Comparison of ENCODE assay signal across 26 cellular contexts in genomic region chr19:34193876-34194275, GRCh38. TPM values are rescaled to one million over a fixed set of nuclear protein-coding genes. Genes with fewer than 3 reads are reported as not detected.
DNase-seq lines count a peak whose midpoint lies in the region; ATAC-seq, FAIRE-seq and TF ChIP-seq lines count a peak whose summit lies in the region.
"Had no signal": no experiment of that assay in that cellular context is flagged by ENCODE, and none has a peak within 500 bp of the region (broad histone marks: within the 10 kb centered on the region; RNA-seq: fewer than 3 reads in every experiment).

No MANE protein-coding gene starts in this region.

- SMC1A ChIA-PET in GM12878 (lab: Charles Lee; ENCODE audit: uncharacterized antibody, unreplicated experiment), result interaction anchor here (0.6 to 1.9 kb wide), 6 partner anchors 8 to 26 kb away, joined by 3 to 6 read pairs (median 4); no protein-coding TSS in a partner anchor

- H3K27me3 ChIP-seq in GM12878 (replicated peaks in 1 of 2; ENCODE audit: control insufficient read depth in 2 of 2, insufficient read depth in 2 of 2, low read length in 1 of 2) (no peaks in the 10 kb centered on the region), neural progenitor cell (no peaks in the 10 kb centered on the region), WERI-Rb-1 (ENCODE audit: insufficient read depth, low read depth, severe bottlenecking) (no peaks in the 10 kb centered on the region)
- H3K27me3 ChIP-seq in CD4-positive, alpha-beta memory T cell (ENCODE audit: insufficient read depth, low read length), result no peaks in the 10 kb centered on the region
- H3K27me3 ChIP-seq: gastrocnemius medialis, hepatocyte, vagina had no signal

- 20% methylated on average over 4 of the region's 4 CpGs for WGBS in GM12878 (ENCODE audit: insufficient coverage, insufficient replicate concordance, low lambda C conversion rate, missing lambda C conversion rate)

- no peaks in the 10 kb centered on the region for H3K9me3 Mint-ChIP-seq in activated CD8-positive, alpha-beta T cell treated with anti-CD3 and anti-CD28 coated beads for 36 hours
- no peaks in the 10 kb centered on the region for H3K9me3 Mint-ChIP-seq in activated CD8-positive, alpha-beta T cell treated with anti-CD3 and anti-CD28 coated beads, Interleukin-2, amount 10 ng/mL, durations not matched to agents 7 days and 5 days (ENCODE audit: insufficient read depth)
- no peaks in the 10 kb centered on the region for H3K9me3 Mint-ChIP-seq in IgD-negative memory B cell
- no peaks in the 10 kb centered on the region for H3K9me3 Mint-ChIP-seq in neural progenitor cell
- H3K9me3 Mint-ChIP-seq in CD4-positive, alpha-beta memory T cell, result no peaks in the 10 kb centered on the region
- H3K9me3 Mint-ChIP-seq: stimulated activated naive CD8-positive, alpha-beta T cell treated with anti-CD3 and anti-CD28 coated beads, Interleukin-15, Interleukin-2, amounts not matched to agents 100 ng/mL and 50 ng/mL, for 24 hours; T-helper 1 cell treated with Interleukin-12 subunit alpha and Interleukin-12 subunit beta and Interleukin-4 antibody, amounts not matched to agents 30 μg/mL and 1 μg/mL, for 36 hours had no signal

- no peak for TF ChIP-seq POLR2A in GM12878 (IDR thresholded peaks at IDR 0.05; ENCODE audit: low read depth, low read length)

- CTCF ChIA-PET in activated CD8-positive, alpha-beta T cell treated with anti-CD3 and anti-CD28 coated beads for 36 hours (lab: Charles Lee), result interaction anchor here (0.8 to 1.5 kb wide), 4 partner anchors 8 to 152 kb away, joined by 3 read pairs; no protein-coding TSS in a partner anchor
- CTCF ChIA-PET in activated CD8-positive, alpha-beta T cell treated with anti-CD3 and anti-CD28 coated beads, Interleukin-2, amount 10 ng/mL, durations not matched to agents 7 days and 5 days (lab: Charles Lee), result interaction anchor here (2.5 kb wide), 1 partner anchor 27 kb away, joined by 7 read pairs; no protein-coding TSS in a partner anchor
- CTCF ChIA-PET in GM12878 (lab: Yijun Ruan, JAX), result interaction anchor here (0.9 to 1.6 kb wide), 3 partner anchors 24 to 28 kb away, joined by 3 to 4 read pairs (median 3); no protein-coding TSS in a partner anchor
- CTCF ChIA-PET in CD4-positive, alpha-beta memory T cell (lab: Charles Lee; ENCODE audit: partially characterized antibody), result interaction anchor here (1.0 to 2.1 kb wide), 4 partner anchors 8 to 153 kb away, joined by 4 to 7 read pairs (median 4); no protein-coding TSS in a partner anchor

- H3K36me3 Mint-ChIP-seq in activated CD8-positive, alpha-beta T cell treated with anti-CD3 and anti-CD28 coated beads for 36 hours (ENCODE audit: low read depth), result peaks cover 14% of the 10 kb centered on the region
- peaks cover 27% of the 10 kb centered on the region for H3K36me3 Mint-ChIP-seq in activated CD8-positive, alpha-beta T cell treated with anti-CD3 and anti-CD28 coated beads, Interleukin-2, amount 10 ng/mL, durations not matched to agents 7 days and 5 days (ENCODE audit: low read depth)
- H3K36me3 Mint-ChIP-seq in IgD-negative memory B cell (peaks cover 2% of the 10 kb centered on the region), neural progenitor cell (peaks cover 24% of the 10 kb centered on the region)
- H3K36me3 Mint-ChIP-seq in CD4-positive, alpha-beta memory T cell, result peaks cover 12 to 34% of the 10 kb centered on the region in 2 donors

- DNase-seq in activated CD8-positive, alpha-beta T cell treated with anti-CD3 and anti-CD28 coated beads for 36 hours, result no peak
- no peak for DNase-seq in activated CD8-positive, alpha-beta T cell treated with anti-CD3 and anti-CD28 coated beads, Interleukin-2, amount 10 ng/mL, durations not matched to agents 7 days and 5 days
- no peak for DNase-seq in GM12878 (ENCODE audit: low read depth, low spot score)
- no peak for DNase-seq in neural progenitor cell (ENCODE audit: low spot score)
- DNase-seq in WERI-Rb-1, result no peak
- DNase-seq in CD4-positive, alpha-beta memory T cell, result no peak
- no peak for DNase-seq in NCI-H2081 (lab: John Stamatoyannopoulos, UW)
- DNase-seq: activated CD4-positive, alpha-beta T cell treated with anti-CD3 and anti-CD28 coated beads for 48 hours; activated CD8-positive, alpha-beta memory T cell treated with anti-CD3 and anti-CD28 coated beads, Interleukin-2, amount 10 ng/mL, durations not matched to agents 7 days and 5 days; central memory CD4-positive, alpha-beta T cell; DMS153; gastrocnemius medialis; left cardiac atrium; NCI-H1092; NCI-H187; NCI-H2171 treated with DMSO at 0.1 percent for 48 hours; RPMI8226 had no signal

- no peak for FAIRE-seq in GM12878 (lab: Jason Lieb, UNC)
- FAIRE-seq: G401.6, H1 had no signal

- POLR2A ChIA-PET in activated CD8-positive, alpha-beta T cell treated with anti-CD3 and anti-CD28 coated beads for 36 hours (lab: Charles Lee), result interaction anchor here (1.0 to 1.3 kb wide), 2 partner anchors 17 to 33 kb away, joined by 3 to 4 read pairs; no protein-coding TSS in a partner anchor
- POLR2A ChIA-PET in activated CD8-positive, alpha-beta T cell treated with anti-CD3 and anti-CD28 coated beads, Interleukin-2, amount 10 ng/mL, durations not matched to agents 7 days and 5 days (lab: Charles Lee), result no interaction called here
- POLR2A ChIA-PET in GM12878 (lab: Charles Lee), result interaction anchor here (0.6 to 1.1 kb wide), 2 partner anchors 22 to 24 kb away, joined by 3 to 4 read pairs; no protein-coding TSS in a partner anchor
- POLR2A ChIA-PET in CD4-positive, alpha-beta memory T cell (lab: Charles Lee; ENCODE audit: partially characterized antibody), result interaction anchor here (2.9 kb wide), 1 partner anchor 20 kb away, joined by 8 read pairs; the partner anchor contains the start of gene LSM14A

- H4K20me1 ChIP-seq in GM12878 (ENCODE audit: control insufficient read depth, insufficient read depth) (no peaks in the 10 kb centered on the region), neural progenitor cell (ENCODE audit: low read depth) (peaks cover 63% of the 10 kb centered on the region)

- no peak for ATAC-seq in activated CD8-positive, alpha-beta T cell treated with anti-CD3 and anti-CD28 coated beads for 36 hours
- no peak for ATAC-seq in activated CD8-positive, alpha-beta T cell treated with anti-CD3 and anti-CD28 coated beads, Interleukin-2, amount 10 ng/mL, durations not matched to agents 7 days and 5 days
- no peak for ATAC-seq in GM12878
- ATAC-seq: activated CD8-positive, alpha-beta memory T cell treated with anti-CD3 and anti-CD28 coated beads, Interleukin-2, amount 10 ng/mL, durations not matched to agents 7 days and 5 days; gastrocnemius medialis; left cardiac atrium had no signal

- peaks cover 7% of the 10 kb centered on the region for H3K4me1 ChIP-seq in GM12878 (ENCODE audit: control insufficient read depth, insufficient read depth, low read length)
- H3K4me1 ChIP-seq in neural progenitor cell, result peaks cover 24% of the 10 kb centered on the region
- H3K4me1 ChIP-seq in CD4-positive, alpha-beta memory T cell (ENCODE audit: insufficient read depth, low read length), result peaks cover 29% of the 10 kb centered on the region

- H3K27me3 Mint-ChIP-seq in activated CD8-positive, alpha-beta T cell treated with anti-CD3 and anti-CD28 coated beads for 36 hours, result no peaks in the 10 kb centered on the region
- H3K27me3 Mint-ChIP-seq in activated CD8-positive, alpha-beta T cell treated with anti-CD3 and anti-CD28 coated beads, Interleukin-2, amount 10 ng/mL, durations not matched to agents 7 days and 5 days (ENCODE audit: low read depth), result no peaks in the 10 kb centered on the region
- H3K27me3 Mint-ChIP-seq in IgD-negative memory B cell, result no peaks in the 10 kb centered on the region
- no peaks in the 10 kb centered on the region for H3K27me3 Mint-ChIP-seq in neural progenitor cell (ENCODE audit: insufficient read depth, low read depth)
- H3K27me3 Mint-ChIP-seq in CD4-positive, alpha-beta memory T cell, result no peaks in the 10 kb centered on the region
- H3K27me3 Mint-ChIP-seq: activated CD8-positive, alpha-beta memory T cell treated with anti-CD3 and anti-CD28 coated beads, Interleukin-2, amount 10 ng/mL, durations not matched to agents 7 days and 5 days; stimulated activated naive CD8-positive, alpha-beta T cell treated with anti-CD3 and anti-CD28 coated beads, Interleukin-15, Interleukin-2, amounts not matched to agents 100 ng/mL and 50 ng/mL, for 24 hours had no signal

- TF ChIP-seq RAD21 in GM12878 (IDR thresholded peaks at IDR 0.05; ENCODE audit: insufficient read depth, low read depth, low read length), result no peak

- peaks cover 23% of the 10 kb centered on the region for H3F3A ChIP-seq in neural progenitor cell (ENCODE audit: low read depth)

- H3K27ac ChIP-seq in GM12878 (ENCODE audit: control insufficient read depth, insufficient read depth) (peak overlapping the region; percentile 37), neural progenitor cell (peak overlapping the region; percentile 46), WERI-Rb-1 (no peak overlapping the region)
- no peak overlapping the region for H3K27ac ChIP-seq in CD4-positive, alpha-beta memory T cell (ENCODE audit: low read depth, low read length)
- H3K27ac ChIP-seq: 22Rv1, gastrocnemius medialis, hepatocyte, SK-N-MC, vagina had no signal

- BruUV-seq in GM12878 (replicated peaks; lab: Mats Ljungman, UMichigan), result no TSS peak

- H3K9me3 ChIP-seq in GM12878 (replicated peaks; ENCODE audit: control insufficient read depth, insufficient read depth, low read length) (no peaks in the 10 kb centered on the region), neural progenitor cell (ENCODE audit: low read depth) (no peaks in the 10 kb centered on the region), WERI-Rb-1 (ENCODE audit: severe bottlenecking) (no peaks in the 10 kb centered on the region)
- no peaks in the 10 kb centered on the region for H3K9me3 ChIP-seq in CD4-positive, alpha-beta memory T cell (ENCODE audit: control insufficient read depth in 1 of 2, low read length in 2 of 2)
- H3K9me3 ChIP-seq: gastrocnemius medialis, vagina had no signal

- in situ Hi-C loops in GM12878 (cut with MboI), result no loop called here

- H3K79me2 ChIP-seq in GM12878 (ENCODE audit: control insufficient read depth, insufficient read depth, low read length), result peaks cover 48% of the 10 kb centered on the region
- peaks cover 97% of the 10 kb centered on the region for H3K79me2 ChIP-seq in neural progenitor cell (ENCODE audit: low read depth)

- peaks cover 0 to 28% of the 10 kb centered on the region in 2 experiments for H3K36me3 ChIP-seq in GM12878 (ENCODE audit: control insufficient read depth in 2 of 2, insufficient read depth in 2 of 2, low read length in 1 of 2)
- peaks cover 35% of the 10 kb centered on the region for H3K36me3 ChIP-seq in neural progenitor cell
- peaks cover 57% of the 10 kb centered on the region for H3K36me3 ChIP-seq in WERI-Rb-1
- H3K36me3 ChIP-seq in CD4-positive, alpha-beta memory T cell (ENCODE audit: insufficient read depth, low read length), result peaks cover 28% of the 10 kb centered on the region

- no peak overlapping the region for H3K4me3 Mint-ChIP-seq in activated CD8-positive, alpha-beta T cell treated with anti-CD3 and anti-CD28 coated beads for 36 hours
- H3K4me3 Mint-ChIP-seq in activated CD8-positive, alpha-beta T cell treated with anti-CD3 and anti-CD28 coated beads, Interleukin-2, amount 10 ng/mL, durations not matched to agents 7 days and 5 days, result no peak overlapping the region
- H3K4me3 Mint-ChIP-seq in IgD-negative memory B cell, result peak overlapping the region in 2 of 4 donors; percentile 67 to 76
- H3K4me3 Mint-ChIP-seq in neural progenitor cell, result no peak overlapping the region
- H3K4me3 Mint-ChIP-seq in CD4-positive, alpha-beta memory T cell, result no peak overlapping the region
- H3K4me3 Mint-ChIP-seq: activated CD8-positive, alpha-beta memory T cell treated with anti-CD3 and anti-CD28 coated beads, Interleukin-2, amount 10 ng/mL, durations not matched to agents 7 days and 5 days; stimulated activated naive CD8-positive, alpha-beta T cell treated with anti-CD3 and anti-CD28 coated beads, Interleukin-15, Interleukin-2, amounts not matched to agents 100 ng/mL and 50 ng/mL, for 24 hours; T-helper 1 cell treated with Interleukin-12 subunit alpha and Interleukin-12 subunit beta and Interleukin-4 antibody, amounts not matched to agents 30 μg/mL and 1 μg/mL, for 36 hours had no signal

- no peak for TF ChIP-seq EP300 in GM12878 (IDR thresholded peaks at IDR 0.05; ENCODE audit: borderline replicate concordance in 1 of 2, control insufficient read depth in 1 of 2, low read depth in 2 of 2, low read length in 2 of 2)

- H2AFZ ChIP-seq in GM12878 (ENCODE audit: control insufficient read depth, low read depth, low read length), result no peak overlapping the region
- no peak overlapping the region for H2AFZ ChIP-seq in neural progenitor cell (replicated peaks)
- H2AFZ ChIP-seq: hepatocyte had no signal

- RAD21 ChIA-PET in GM12878 (lab: Charles Lee; ENCODE audit: unreplicated experiment), result interaction anchor here (0.5 to 0.6 kb wide), 2 partner anchors 11 to 114 kb away, joined by 3 read pairs; no protein-coding TSS in a partner anchor

- TF ChIP-seq CTCF in activated CD8-positive, alpha-beta T cell treated with anti-CD3 and anti-CD28 coated beads for 36 hours (IDR thresholded peaks at IDR 0.05), result no peak
- TF ChIP-seq CTCF in GM12878 (IDR thresholded peaks at IDR 0.05 in 2 of 3, conservative IDR thresholded peaks at IDR 0.05 in 1 of 3; ENCODE audit: control insufficient read depth in 2 of 3, extremely low read depth in 1 of 3, insufficient read depth in 1 of 3, low read depth in 3 of 3, low read length in 3 of 3), result no peak
- TF ChIP-seq CTCF in neural progenitor cell (IDR thresholded peaks at IDR 0.05), result no peak
- TF ChIP-seq CTCF in WERI-Rb-1 (IDR thresholded peaks at IDR 0.05; ENCODE audit: low read depth, low read length), result no peak

- H3K9ac ChIP-seq in GM12878 (ENCODE audit: control insufficient read depth, insufficient read depth, low read length), result no peak overlapping the region
- no peak overlapping the region for H3K9ac ChIP-seq in neural progenitor cell

- H3K27ac Mint-ChIP-seq in activated CD8-positive, alpha-beta T cell treated with anti-CD3 and anti-CD28 coated beads for 36 hours, result peak overlapping the region; percentile 36
- H3K27ac Mint-ChIP-seq in activated CD8-positive, alpha-beta T cell treated with anti-CD3 and anti-CD28 coated beads, Interleukin-2, amount 10 ng/mL, durations not matched to agents 7 days and 5 days, result no peak overlapping the region
- H3K27ac Mint-ChIP-seq in IgD-negative memory B cell (peak overlapping the region in 2 of 3 donors; percentile 22 to 59), neural progenitor cell (no peak overlapping the region)
- no peak overlapping the region for H3K27ac Mint-ChIP-seq in CD4-positive, alpha-beta memory T cell
- H3K27ac Mint-ChIP-seq: activated CD8-positive, alpha-beta memory T cell treated with anti-CD3 and anti-CD28 coated beads, Interleukin-2, amount 10 ng/mL, durations not matched to agents 7 days and 5 days; stimulated activated naive CD8-positive, alpha-beta T cell treated with anti-CD3 and anti-CD28 coated beads, Interleukin-15, Interleukin-2, amounts not matched to agents 100 ng/mL and 50 ng/mL, for 24 hours; T-helper 1 cell treated with Interleukin-12 subunit alpha and Interleukin-12 subunit beta and Interleukin-4 antibody, amounts not matched to agents 30 μg/mL and 1 μg/mL, for 36 hours had no signal

- peaks cover 36% of the 10 kb centered on the region for H3K4me1 Mint-ChIP-seq in activated CD8-positive, alpha-beta T cell treated with anti-CD3 and anti-CD28 coated beads for 36 hours (ENCODE audit: low read depth)
- peaks cover 17% of the 10 kb centered on the region for H3K4me1 Mint-ChIP-seq in activated CD8-positive, alpha-beta T cell treated with anti-CD3 and anti-CD28 coated beads, Interleukin-2, amount 10 ng/mL, durations not matched to agents 7 days and 5 days (ENCODE audit: low read depth)
- H3K4me1 Mint-ChIP-seq in IgD-negative memory B cell (peaks cover 38 to 47% (median 43%) of the 10 kb centered on the region in 3 donors), neural progenitor cell (peaks cover 8% of the 10 kb centered on the region)
- peaks cover 33 to 38% (median 34%) of the 10 kb centered on the region in 4 donors for H3K4me1 Mint-ChIP-seq in CD4-positive, alpha-beta memory T cell

- intact Hi-C loops in activated CD8-positive, alpha-beta T cell treated with anti-CD3 and anti-CD28 coated beads for 36 hours (cut with micrococcal nuclease), result no loop called here
- intact Hi-C loops in GM12878 (cut with micrococcal nuclease; ENCODE audit: unreplicated experiment), result no loop called here
- intact Hi-C loops in CD4-positive, alpha-beta memory T cell (cut with micrococcal nuclease), result no loop called here

- H3K4me3 ChIP-seq in GM12878 (no peak overlapping the region), neural progenitor cell (no peak overlapping the region), WERI-Rb-1 (ENCODE audit: low read depth, low read length) (no peak overlapping the region)
- H3K4me3 ChIP-seq in CD4-positive, alpha-beta memory T cell (ENCODE audit: low read length in 2 of 2), result no peak overlapping the region
- H3K4me3 ChIP-seq: gastrocnemius medialis, hepatocyte, SK-N-MC, vagina had no signal

- H3K4me2 ChIP-seq in GM12878 (ENCODE audit: control insufficient read depth, insufficient read depth) (no peak overlapping the region), neural progenitor cell (no peak overlapping the region)
- H3K4me2 ChIP-seq: hepatocyte had no signal

RNA-seq across cellular contexts. Expression of gene LSM14A, which starts 21.6 kb away (rescaled TPM):
- 10 to 100 TPM; 98.6 to 99.3 TPM for total RNA-seq in activated CD8-positive, alpha-beta T cell treated with anti-CD3 and anti-CD28 coated beads for 36 hours
- 100 to 1,000 TPM; 133 to 139 TPM for total RNA-seq in activated CD8-positive, alpha-beta T cell treated with anti-CD3 and anti-CD28 coated beads, Interleukin-2, amount 10 ng/mL, durations not matched to agents 7 days and 5 days
- polyA plus RNA-seq in IgD-negative memory B cell (154 TPM), GM12878 (2011; rRNA removed) (131 and 153 TPM in 2 replicates), GM12878 (2014; fragmentation: Illumina TruSeq; extraction: Trizol) (85.8 and 106 TPM in 2 replicates), GM12878 (2014; fragmentation: Nextera tagmentation; extraction: Ambion mirVana) (10 to 100 TPM; 21.9 to 31.1 TPM), GM12878 (2014; rRNA removed) (193 and 198 TPM in 2 replicates), GM12878 (2016; fragmentation: Nextera tagmentation; extraction: Ambion mirVana) (10 to 100 TPM; 93.0 to 100.0 TPM)
- 121 and 123 TPM in 2 replicates for total RNA-seq in GM12878 (2013; cell fraction: nucleolus; rRNA removed)
- total RNA-seq in GM12878 (2014; rRNA removed) (59.9 and 78.5 TPM in 2 replicates), GM12878 (2014; rRNA removed; fragmentation: Illumina TruSeq; extraction: Trizol) (86.0 and 94.1 TPM in 2 replicates), GM12878 (2021) (78.2 and 89.5 TPM in 2 replicates), neural progenitor cell (ENCODE audit: low replicate concordance) (152 and 157 TPM in 2 replicates)
- 48.0 TPM for polyA plus RNA-seq in GM12878 (2011; ENCODE audit: low read depth)
- 126 and 140 TPM in 2 replicates for polyA plus RNA-seq in GM12878 (2011; cell fraction: cytosol; rRNA removed)
- 58.4 and 80.7 TPM in 2 replicates for polyA plus RNA-seq in GM12878 (2011; cell fraction: nucleus; rRNA removed)
- polyA plus RNA-seq in GM12878 (2012), result 92.8 and 111 TPM in 2 replicates
- polyA minus RNA-seq in GM12878 (2011; rRNA and poly(A)+ RNA removed), result 151 and 214 TPM in 2 replicates
- polyA minus RNA-seq in GM12878 (2011; cell fraction: cytosol; rRNA and poly(A)+ RNA removed), result 48.6 and 58.8 TPM in 2 replicates
- 81.7 and 156 TPM in 2 replicates for polyA minus RNA-seq in GM12878 (2011; cell fraction: nucleus; rRNA and poly(A)+ RNA removed)
- 100 to 1,000 TPM; 158 to 168 TPM for total RNA-seq in CD4-positive, alpha-beta memory T cell
- 100 to 1,000 TPM; 172 to 176 TPM for polyA plus RNA-seq in CD4-positive, alpha-beta memory T cell

Comparison
In these comparisons a context has a peak if more than half of its experiments do, and no peak if none do; other contexts are left out.
1. H3K27ac Mint-ChIP-seq: peak in activated CD8-positive, alpha-beta T cell treated with anti-CD3 and anti-CD28 coated beads for 36 hours (single experiment) and IgD-negative memory B cell (2 of 3); none in activated CD8-positive, alpha-beta T cell treated with anti-CD3 and anti-CD28 coated beads, Interleukin-2, amount 10 ng/mL, durations not matched to agents 7 days and 5 days (single experiment), neural progenitor cell (single experiment) and CD4-positive, alpha-beta memory T cell (0 of 7).
2. H3K27ac ChIP-seq: peak in GM12878 (single experiment) and neural progenitor cell (single experiment); none in WERI-Rb-1 (single experiment) and CD4-positive, alpha-beta memory T cell (single experiment).